ENCODE assay signal across 7 cellular contexts in the genomic region with DNA sequence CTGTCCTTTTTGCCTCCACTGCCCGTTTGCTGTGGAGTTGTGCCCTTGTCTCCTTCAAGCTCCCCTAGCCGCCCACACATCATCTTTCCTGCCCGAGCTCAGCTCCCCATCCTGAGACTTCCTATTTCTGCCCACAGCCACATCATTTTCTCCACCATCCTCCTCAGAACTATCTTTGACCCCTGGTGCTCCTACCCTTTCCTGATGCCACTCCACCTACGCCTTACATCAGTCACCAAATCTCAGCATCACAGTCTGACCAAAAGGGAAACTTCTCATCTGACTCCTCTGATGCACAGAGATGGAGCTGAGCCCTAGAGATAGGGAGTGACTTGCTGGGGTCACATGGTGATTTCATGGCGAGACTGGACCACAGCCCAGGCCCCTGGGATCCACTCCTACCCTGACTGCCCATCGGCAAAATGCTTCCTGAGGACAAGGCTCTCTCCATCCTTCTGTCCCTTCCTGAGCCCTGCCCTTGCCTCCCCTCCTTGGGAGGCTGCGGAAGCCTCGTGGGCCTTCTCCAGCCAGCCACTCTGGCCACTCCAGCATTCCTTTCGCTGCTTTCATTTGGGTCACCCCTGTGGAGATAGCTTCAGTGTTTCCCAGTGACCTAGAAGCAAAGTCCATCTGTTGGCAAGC. TPM values are rescaled to one million over a fixed set of nuclear protein-coding genes. Genes with fewer than 3 reads are reported as not detected.
DNase-seq lines count a peak whose midpoint lies in the region; ATAC-seq, FAIRE-seq and TF ChIP-seq lines count a peak whose summit lies in the region.
"Not testable (repeated sequence)": the region's sequence is repeated elsewhere in the genome, so short reads cannot be mapped to it uniquely, and the experiment has no call there.

No MANE protein-coding gene starts in this region.

- not testable (repeated sequence) for DNase-seq in GM12892 (ENCODE audit: insufficient read length); T-cell; activated CD4-positive, alpha-beta memory T cell treated with anti-CD3 and anti-CD28 coated beads, Interleukin-2, amount 10 ng/mL, durations not matched to agents 7 days and 5 days; naive B cell; stimulated activated naive B cell treated with anti-CD40 and anti-IgM and Interleukin-4, amounts not matched to agents 10 μg/mL and 1 μg/mL and 100 μg/mL, for 72 hours
- DNase-seq in cerebellum (ENCODE audit: low spot score) = peak; percentile 57

- peak; percentile 83 for FAIRE-seq in GM12892 (lab: Jason Lieb, UNC)

- H3K9me3 Mint-ChIP-seq in T-cell; activated CD4-positive, alpha-beta memory T cell treated with anti-CD3 and anti-CD28 coated beads, Interleukin-2, amount 10 ng/mL, durations not matched to agents 7 days and 5 days; activated naive CD4-positive, alpha-beta T cell treated with anti-CD3 and anti-CD28 coated beads, Interleukin-2, amount 50 U/mL, for 24 hours; naive B cell; stimulated activated naive B cell treated with anti-CD40 and anti-IgM and Interleukin-4, amounts not matched to agents 10 μg/mL and 1 μg/mL and 100 μg/mL, for 72 hours: not testable (repeated sequence)

- H3K36me3 Mint-ChIP-seq in T-cell (peaks cover 15% of the 10 kb centered on the region), naive B cell (peaks cover 10 to 11% of the 10 kb centered on the region in 2 donors)
- peaks cover 22% of the 10 kb centered on the region for H3K36me3 Mint-ChIP-seq in activated CD4-positive, alpha-beta memory T cell treated with anti-CD3 and anti-CD28 coated beads, Interleukin-2, amount 10 ng/mL, durations not matched to agents 7 days and 5 days (ENCODE audit: low read depth)
- H3K36me3 Mint-ChIP-seq in activated naive CD4-positive, alpha-beta T cell treated with anti-CD3 and anti-CD28 coated beads, Interleukin-2, amount 50 U/mL, for 24 hours = not testable (repeated sequence)
- peaks cover 36 to 65% of the 10 kb centered on the region in 2 donors for H3K36me3 Mint-ChIP-seq in stimulated activated naive B cell treated with anti-CD40 and anti-IgM and Interleukin-4, amounts not matched to agents 10 μg/mL and 1 μg/mL and 100 μg/mL, for 72 hours

- H3K4me1 Mint-ChIP-seq in T-cell = peaks cover 16 to 32% (median 24%) of the 10 kb centered on the region in 3 donors
- H3K4me1 Mint-ChIP-seq in activated CD4-positive, alpha-beta memory T cell treated with anti-CD3 and anti-CD28 coated beads, Interleukin-2, amount 10 ng/mL, durations not matched to agents 7 days and 5 days = peaks cover 30% of the 10 kb centered on the region
- H3K4me1 Mint-ChIP-seq in activated naive CD4-positive, alpha-beta T cell treated with anti-CD3 and anti-CD28 coated beads, Interleukin-2, amount 50 U/mL, for 24 hours = peaks cover 14% of the 10 kb centered on the region
- peaks cover 29 to 67% (median 57%) of the 10 kb centered on the region in 3 donors for H3K4me1 Mint-ChIP-seq in naive B cell
- H3K4me1 Mint-ChIP-seq in stimulated activated naive B cell treated with anti-CD40 and anti-IgM and Interleukin-4, amounts not matched to agents 10 μg/mL and 1 μg/mL and 100 μg/mL, for 72 hours = peaks cover 39 to 95% of the 10 kb centered on the region in 2 donors

- H3K27ac Mint-ChIP-seq in T-cell (peak overlapping the region; percentile 66 to 79), naive B cell (peak overlapping the region; percentile 38 to 89 (median 82))
- peak overlapping the region; percentile 47 for H3K27ac Mint-ChIP-seq in activated CD4-positive, alpha-beta memory T cell treated with anti-CD3 and anti-CD28 coated beads, Interleukin-2, amount 10 ng/mL, durations not matched to agents 7 days and 5 days
- H3K27ac Mint-ChIP-seq in activated naive CD4-positive, alpha-beta T cell treated with anti-CD3 and anti-CD28 coated beads, Interleukin-2, amount 50 U/mL, for 24 hours = peak overlapping the region; percentile 74
- H3K27ac Mint-ChIP-seq in stimulated activated naive B cell treated with anti-CD40 and anti-IgM and Interleukin-4, amounts not matched to agents 10 μg/mL and 1 μg/mL and 100 μg/mL, for 72 hours = peak overlapping the region; percentile 44

- ATAC-seq in T-cell (replicated peaks in 1 of 4) = peak in 1 of 4 experiments; percentile 20
- ATAC-seq in naive B cell (ENCODE audit: low read depth in 2 of 2) = not testable (repeated sequence)
- peak; percentile 60 to 73 for ATAC-seq in stimulated activated naive B cell treated with anti-CD40 and anti-IgM and Interleukin-4, amounts not matched to agents 10 μg/mL and 1 μg/mL and 100 μg/mL, for 72 hours (replicated peaks)

- H3K27me3 Mint-ChIP-seq in T-cell; activated CD4-positive, alpha-beta memory T cell treated with anti-CD3 and anti-CD28 coated beads, Interleukin-2, amount 10 ng/mL, durations not matched to agents 7 days and 5 days; activated naive CD4-positive, alpha-beta T cell treated with anti-CD3 and anti-CD28 coated beads, Interleukin-2, amount 50 U/mL, for 24 hours; naive B cell; stimulated activated naive B cell treated with anti-CD40 and anti-IgM and Interleukin-4, amounts not matched to agents 10 μg/mL and 1 μg/mL and 100 μg/mL, for 72 hours: not testable (repeated sequence)

- POLR2A ChIA-PET in T-cell (lab: Charles Lee); activated CD4-positive, alpha-beta memory T cell treated with anti-CD3 and anti-CD28 coated beads, Interleukin-2, amount 10 ng/mL, durations not matched to agents 7 days and 5 days (lab: Charles Lee): not testable (repeated sequence)

- not testable (repeated sequence) for TF ChIP-seq POLR2A in GM12892 (IDR thresholded peaks at IDR 0.05; ENCODE audit: low read depth, low read length)

- not testable (repeated sequence) for H3K4me3 Mint-ChIP-seq in T-cell; activated CD4-positive, alpha-beta memory T cell treated with anti-CD3 and anti-CD28 coated beads, Interleukin-2, amount 10 ng/mL, durations not matched to agents 7 days and 5 days; activated naive CD4-positive, alpha-beta T cell treated with anti-CD3 and anti-CD28 coated beads, Interleukin-2, amount 50 U/mL, for 24 hours
- peak overlapping the region in 1 of 8 donors; percentile 6 for H3K4me3 Mint-ChIP-seq in naive B cell
- peak overlapping the region; percentile 2 to 30 for H3K4me3 Mint-ChIP-seq in stimulated activated naive B cell treated with anti-CD40 and anti-IgM and Interleukin-4, amounts not matched to agents 10 μg/mL and 1 μg/mL and 100 μg/mL, for 72 hours

- CTCF ChIA-PET in T-cell (lab: Charles Lee); activated CD4-positive, alpha-beta memory T cell treated with anti-CD3 and anti-CD28 coated beads, Interleukin-2, amount 10 ng/mL, durations not matched to agents 7 days and 5 days (lab: Charles Lee): not testable (repeated sequence)

RNA-seq across cellular contexts. Expression of gene AMZ2, which starts 19.7 kb away (rescaled TPM):
- 118 TPM for polyA plus RNA-seq in GM12892 (2012; ENCODE audit: missing spikeins)
- total RNA-seq in T-cell (10 to 100 TPM; 50.9 to 81.8 (median 60.5) TPM), cerebellum (43.8 TPM)
- 100 to 1,000 TPM; 106 to 121 TPM for total RNA-seq in activated CD4-positive, alpha-beta memory T cell treated with anti-CD3 and anti-CD28 coated beads, Interleukin-2, amount 10 ng/mL, durations not matched to agents 7 days and 5 days
- polyA plus RNA-seq in naive B cell (ENCODE audit: low read depth in 6 of 6) = 100 to 1,000 TPM in 3 of 6 donors, 10 to 100 TPM in 3; 92.7 to 152 (median 106) TPM
